ENCODE assay signal across 16 cellular contexts in genomic region chr2:173881466-173881865, GRCh38.
DNase-seq lines count a peak whose midpoint lies in the region; ATAC-seq, FAIRE-seq and TF ChIP-seq lines count a peak whose summit lies in the region.
"Had no signal": no experiment of that assay in that cellular context is flagged by ENCODE, and none has a peak within 500 bp of the region (broad histone marks: within the 10 kb centered on the region; RNA-seq: fewer than 3 reads in every experiment).

No MANE protein-coding gene starts in this region.

- no peak for TF ChIP-seq POLR2A in right lobe of liver (IDR thresholded peaks at IDR 0.05)
- TF ChIP-seq POLR2A in HepG2 (IDR thresholded peaks at IDR 0.05; ENCODE audit: insufficient read depth in 1 of 2, low read depth in 2 of 2, low read length in 2 of 2): no peak

- ATAC-seq in right lobe of liver: peak in 3 of 4 donors; percentile 12 to 28 (median 13)
- no peak for ATAC-seq in HepG2
- ATAC-seq in HG03460 (IDR thresholded peaks at IDR 0.05; ENCODE audit: unreplicated experiment): no peak
- ATAC-seq: Panc1 had no signal

- H3K4me3 ChIP-seq in right lobe of liver (no peak overlapping the region), HepG2 (replicated peaks in 1 of 3; ENCODE audit: insufficient read depth in 1 of 3, low read depth in 2 of 3, low read length in 3 of 3) (no peak overlapping the region), endocrine pancreas (ENCODE audit: control insufficient read depth, insufficient read depth, low read length) (peak overlapping the region; percentile 44)

- no peak overlapping the region for H3K27ac Mint-ChIP-seq in activated T-helper 2 cell treated with anti-CD3 and anti-CD28 coated beads, Interferon-gamma antibody, Interleukin-2, Interleukin-4, amounts not matched to agents 10 μg/mL and 5 μg/mL and 100 μg/mL, durations not matched to agents 14 hours and 24 hours and 36 hours
- H3K27ac Mint-ChIP-seq in activated CD4-positive, alpha-beta memory T cell treated with anti-CD3 and anti-CD28 coated beads for 36 hours: no peak overlapping the region
- H3K27ac Mint-ChIP-seq: activated naive CD4-positive, alpha-beta T cell treated with anti-CD3 and anti-CD28 coated beads for 36 hours; endodermal cell; stimulated activated naive CD8-positive, alpha-beta T cell treated with anti-CD3 and anti-CD28 coated beads, Interleukin-15, Interleukin-2, amounts not matched to agents 100 ng/mL and 50 ng/mL, for 24 hours had no signal

- peaks cover 2% of the 10 kb centered on the region for H3K4me1 Mint-ChIP-seq in activated T-helper 2 cell treated with anti-CD3 and anti-CD28 coated beads, Interferon-gamma antibody, Interleukin-2, Interleukin-4, amounts not matched to agents 10 μg/mL and 5 μg/mL and 100 μg/mL, durations not matched to agents 14 hours and 24 hours and 36 hours (ENCODE audit: low read depth)
- peaks cover 3% of the 10 kb centered on the region for H3K4me1 Mint-ChIP-seq in activated CD4-positive, alpha-beta memory T cell treated with anti-CD3 and anti-CD28 coated beads for 36 hours (ENCODE audit: low read depth)
- H3K4me1 Mint-ChIP-seq: endodermal cell had no signal

- no peak overlapping the region for H2AFZ ChIP-seq in HepG2 (ENCODE audit: low read length)

- no peak overlapping the region for H3K27ac ChIP-seq in right lobe of liver
- H3K27ac ChIP-seq in HepG2 (ENCODE audit: extremely low read length, insufficient read depth, low read length): no peak overlapping the region

- H3K9ac ChIP-seq in HepG2 (ENCODE audit: insufficient read depth, low read depth, low read length): no peak overlapping the region
- no peak overlapping the region for H3K9ac ChIP-seq in endocrine pancreas (ENCODE audit: control insufficient read depth, insufficient read depth, low read length)

- H3K9me3 ChIP-seq in right lobe of liver (no peaks in the 10 kb centered on the region), HepG2 (ENCODE audit: low read length) (no peaks in the 10 kb centered on the region), endocrine pancreas (ENCODE audit: control insufficient read depth, low read length) (no peaks in the 10 kb centered on the region)

- peaks cover 13% of the 10 kb centered on the region for H3K27me3 Mint-ChIP-seq in activated T-helper 2 cell treated with anti-CD3 and anti-CD28 coated beads, Interferon-gamma antibody, Interleukin-2, Interleukin-4, amounts not matched to agents 10 μg/mL and 5 μg/mL and 100 μg/mL, durations not matched to agents 14 hours and 24 hours and 36 hours (ENCODE audit: low read depth)
- peaks cover 8% of the 10 kb centered on the region for H3K27me3 Mint-ChIP-seq in activated CD4-positive, alpha-beta memory T cell treated with anti-CD3 and anti-CD28 coated beads for 36 hours

- no peak for TF ChIP-seq RAD21 in HepG2 (CRISPR knock-in tag; IDR thresholded peaks at IDR 0.05)

- no peaks in the 10 kb centered on the region for H3K36me3 Mint-ChIP-seq in activated T-helper 2 cell treated with anti-CD3 and anti-CD28 coated beads, Interferon-gamma antibody, Interleukin-2, Interleukin-4, amounts not matched to agents 10 μg/mL and 5 μg/mL and 100 μg/mL, durations not matched to agents 14 hours and 24 hours and 36 hours (ENCODE audit: low read depth)
- no peaks in the 10 kb centered on the region for H3K36me3 Mint-ChIP-seq in activated CD4-positive, alpha-beta memory T cell treated with anti-CD3 and anti-CD28 coated beads for 36 hours
- H3K36me3 Mint-ChIP-seq: IgD-negative memory B cell had no signal

- FAIRE-seq in HepG2 (lab: Jason Lieb, UNC) (no peak), HTR-8/SVneo (lab: Jason Lieb, UNC) (no peak)
- FAIRE-seq: islet of Langerhans had no signal

- no peak overlapping the region for H3K4me2 ChIP-seq in HepG2 (ENCODE audit: low read depth, low read length)

- H3K4me1 ChIP-seq in right lobe of liver: no peaks in the 10 kb centered on the region
- H3K4me1 ChIP-seq in HepG2 (ENCODE audit: insufficient read depth, low read length): no peaks in the 10 kb centered on the region
- peaks cover 7% of the 10 kb centered on the region for H3K4me1 ChIP-seq in endocrine pancreas (ENCODE audit: control insufficient read depth, insufficient read depth, low read length)

- in situ Hi-C loops in HepG2 (cut with HindIII; ENCODE audit: extremely low pct_ligation_motif_present, low pct_unique_long_range_greater_than_20kb): loop anchor here (5.0 kb wide), 2 partner anchors 121 to 461 kb away; no protein-coding TSS in a partner anchor

- TF ChIP-seq EP300 in HepG2 (IDR thresholded peaks at IDR 0.05; ENCODE audit: low read depth in 2 of 2, low read length in 2 of 2): no peak
- TF ChIP-seq EP300 in HepG2 (CRISPR knock-in tag; IDR thresholded peaks at IDR 0.05; ENCODE audit: borderline replicate concordance): no peak

- BruUV-seq in HepG2 (replicated peaks; lab: Mats Ljungman, UMichigan): no TSS peak

- CTCF ChIA-PET in HepG2 (lab: Yijun Ruan, JAX; ENCODE audit: low intra/inter-chr PET ratio, low total read pairs): no interaction called here
- CTCF ChIA-PET in activated CD4-positive, alpha-beta memory T cell treated with anti-CD3 and anti-CD28 coated beads for 36 hours (lab: Charles Lee): no interaction called here

- no peak overlapping the region for H3K4me3 Mint-ChIP-seq in activated T-helper 2 cell treated with anti-CD3 and anti-CD28 coated beads, Interferon-gamma antibody, Interleukin-2, Interleukin-4, amounts not matched to agents 10 μg/mL and 5 μg/mL and 100 μg/mL, durations not matched to agents 14 hours and 24 hours and 36 hours (ENCODE audit: low read depth)
- no peak overlapping the region for H3K4me3 Mint-ChIP-seq in activated CD4-positive, alpha-beta memory T cell treated with anti-CD3 and anti-CD28 coated beads for 36 hours
- H3K4me3 Mint-ChIP-seq: activated naive CD4-positive, alpha-beta T cell treated with anti-CD3 and anti-CD28 coated beads for 36 hours; endodermal cell; IgD-negative memory B cell; neural crest cell; stimulated activated naive CD8-positive, alpha-beta T cell treated with anti-CD3 and anti-CD28 coated beads, Interleukin-15, Interleukin-2, amounts not matched to agents 100 ng/mL and 50 ng/mL, for 24 hours had no signal

- no peaks in the 10 kb centered on the region for H3K27me3 ChIP-seq in right lobe of liver
- peaks cover 0 to 43% of the 10 kb centered on the region in 2 experiments; a peak in 3 of 5 replicates for H3K27me3 ChIP-seq in HepG2 (ENCODE audit: control insufficient read depth in 1 of 2, insufficient read depth in 2 of 2, low read length in 2 of 2)
- H3K27me3 ChIP-seq in endocrine pancreas (ENCODE audit: control insufficient read depth, insufficient read depth, low read length): no peaks in the 10 kb centered on the region

- no peaks in the 10 kb centered on the region for H3K79me2 ChIP-seq in HepG2 (ENCODE audit: insufficient read depth, low read length)

- no peak for DNase-seq in right lobe of liver
- no peak for DNase-seq in HepG2 (ENCODE audit: low spot score)
- DNase-seq in NCI-H510A (lab: John Stamatoyannopoulos, UW): peak; percentile 80
- no peak for DNase-seq in activated T-helper 2 cell treated with anti-CD3 and anti-CD28 coated beads, Interferon-gamma antibody, Interleukin-2, Interleukin-4, amounts not matched to agents 10 μg/mL and 5 μg/mL and 100 μg/mL, durations not matched to agents 14 hours and 24 hours and 36 hours (ENCODE audit: low spot score)
- DNase-seq in activated CD4-positive, alpha-beta memory T cell treated with anti-CD3 and anti-CD28 coated beads for 36 hours: no peak
- no peak for DNase-seq in HTR-8/SVneo (ENCODE audit: insufficient read length, low spot score)
- DNase-seq: activated CD4-positive, alpha-beta T cell treated with anti-CD3 and anti-CD28 coated beads for 4 hours; activated naive CD4-positive, alpha-beta T cell treated with anti-CD3 and anti-CD28 coated beads for 36 hours; endodermal cell had no signal

- intact Hi-C loops in right lobe of liver (cut with DNase I) (loop anchor here in 1 of 2 donors (10.0 kb wide), 1 partner anchor 123 kb away; no protein-coding TSS in a partner anchor), HepG2 (cut with micrococcal nuclease; ENCODE audit: unreplicated experiment) (no loop called here)
- intact Hi-C loops in activated T-helper 2 cell treated with anti-CD3 and anti-CD28 coated beads, Interferon-gamma antibody, Interleukin-2, Interleukin-4, amounts not matched to agents 10 μg/mL and 5 μg/mL and 100 μg/mL, durations not matched to agents 14 hours and 24 hours and 36 hours (cut with micrococcal nuclease): no loop called here
- intact Hi-C loops in activated CD4-positive, alpha-beta memory T cell treated with anti-CD3 and anti-CD28 coated beads for 36 hours (cut with micrococcal nuclease): no loop called here

- H3K36me3 ChIP-seq in right lobe of liver (no peaks in the 10 kb centered on the region), HepG2 (replicated peaks in 1 of 2; ENCODE audit: control insufficient read depth in 1 of 2, insufficient read depth in 2 of 2, low read length in 2 of 2) (no peaks in the 10 kb centered on the region), endocrine pancreas (ENCODE audit: control insufficient read depth, insufficient read depth, low read length) (no peaks in the 10 kb centered on the region)

- 19% methylated on average over 4 of the region's 4 CpGs for WGBS in right lobe of liver (ENCODE audit: insufficient coverage, low coverage, low lambda C conversion rate, missing lambda C conversion rate)
- 11% methylated on average over 4 of the region's 4 CpGs for WGBS in HepG2 (ENCODE audit: low lambda C conversion rate)

- no peaks in the 10 kb centered on the region for H4K20me1 ChIP-seq in HepG2 (ENCODE audit: insufficient read depth, low read length)

- no peak for TF ChIP-seq CTCF in right lobe of liver (IDR thresholded peaks at IDR 0.05)
- no peak for TF ChIP-seq CTCF in HepG2 (CRISPR knock-in tag; IDR thresholded peaks at IDR 0.05)

- POLR2A ChIA-PET in HepG2 (lab: Yijun Ruan, JAX): no interaction called here
- POLR2A ChIA-PET in activated CD4-positive, alpha-beta memory T cell treated with anti-CD3 and anti-CD28 coated beads for 36 hours (lab: Charles Lee): no interaction called here

- no peaks in the 10 kb centered on the region for H3K9me3 Mint-ChIP-seq in activated T-helper 2 cell treated with anti-CD3 and anti-CD28 coated beads, Interferon-gamma antibody, Interleukin-2, Interleukin-4, amounts not matched to agents 10 μg/mL and 5 μg/mL and 100 μg/mL, durations not matched to agents 14 hours and 24 hours and 36 hours
- H3K9me3 Mint-ChIP-seq in activated CD4-positive, alpha-beta memory T cell treated with anti-CD3 and anti-CD28 coated beads for 36 hours: no peaks in the 10 kb centered on the region
- H3K9me3 Mint-ChIP-seq: stimulated activated naive CD8-positive, alpha-beta T cell treated with anti-CD3 and anti-CD28 coated beads, Interleukin-15, Interleukin-2, amounts not matched to agents 100 ng/mL and 50 ng/mL, for 24 hours had no signal

TF ChIP-seq in HepG2, 621 proteins besides CTCF, POLR2A, EP300 and RAD21 (continues in another document):
- TF ChIP-seq CHD2 (IDR thresholded peaks at IDR 0.05; ENCODE audit: low read depth, low read length) (no peak), IRF2 (CRISPR knock-in tag; IDR thresholded peaks at IDR 0.05) (no peak), ASH2L (IDR thresholded peaks at IDR 0.05; ENCODE audit: insufficient read length, low read depth, low read length) (no peak)

Comparison
In these comparisons a context has a peak if more than half of its experiments do, and no peak if none do; other contexts are left out.
1. ATAC-seq: peak in right lobe of liver (3 of 4); none in HepG2 (single experiment) and HG03460 (single experiment).